Comparison of ENCODE assay signal across 9 cellular contexts in genomic region chr17:81832608-81833159, GRCh38. TPM values are rescaled to one million over a fixed set of nuclear protein-coding genes. Genes with fewer than 3 reads are reported as not detected.
DNase-seq lines count a peak whose midpoint lies in the region; ATAC-seq and TF ChIP-seq lines count a peak whose summit lies in the region.
"Had no signal": no experiment of that assay in that cellular context is flagged by ENCODE, and none has a peak within 500 bp of the region (broad histone marks: within the 10 kb centered on the region; RNA-seq: fewer than 3 reads in every experiment).

No MANE protein-coding gene starts in this region.

- peaks cover 54% of the 10 kb centered on the region for H3K79me2 ChIP-seq in osteoblast (ENCODE audit: insufficient read depth, low read length)

- H3K36me3 ChIP-seq in BLaER1: no peaks in the 10 kb centered on the region
- no peaks in the 10 kb centered on the region for H3K36me3 ChIP-seq in HUES6 (ENCODE audit: control insufficient read depth, insufficient read depth, low read length)
- no peaks in the 10 kb centered on the region for H3K36me3 ChIP-seq in osteoblast (ENCODE audit: insufficient read depth, low read length)
- H3K36me3 ChIP-seq in vagina: no peaks in the 10 kb centered on the region

- peak overlapping the region; percentile 57 for H2AFZ ChIP-seq in osteoblast (ENCODE audit: low read length)

- H3K9me3 ChIP-seq in BLaER1 (no peaks in the 10 kb centered on the region), HUES6 (ENCODE audit: control insufficient read depth, insufficient read depth, low read depth, low read length) (no peaks in the 10 kb centered on the region), osteoblast (ENCODE audit: low read depth, low read length) (no peaks in the 10 kb centered on the region), vagina (no peaks in the 10 kb centered on the region)

- H3K4me1 ChIP-seq in BLaER1: peaks cover 69% of the 10 kb centered on the region
- peaks cover 18% of the 10 kb centered on the region for H3K4me1 ChIP-seq in HUES6 (ENCODE audit: control insufficient read depth, insufficient read depth, low read length)
- H3K4me1 ChIP-seq in osteoblast (ENCODE audit: insufficient read depth, low read length): peaks cover 21% of the 10 kb centered on the region
- peaks cover 56% of the 10 kb centered on the region for H3K4me1 ChIP-seq in vagina

- ATAC-seq in GM19468 (IDR thresholded peaks at IDR 0.05; ENCODE audit: extremely low read depth, unreplicated experiment): peak; percentile 31

- intact Hi-C loops in vagina (cut with DNase I): no loop called here

- H3K27ac ChIP-seq in BLaER1: peak overlapping the region; percentile 91
- H3K27ac ChIP-seq in HUES6 (ENCODE audit: low read depth, low read length): no peak overlapping the region; the same call in 1 of the 2 replicates
- H3K27ac ChIP-seq in osteoblast (ENCODE audit: low read depth, low read length): peak overlapping the region; percentile 82
- H3K27ac ChIP-seq in vagina: peak overlapping the region; percentile 80

- H3K4me3 ChIP-seq in BLaER1 (peak overlapping the region; percentile 91), HUES6 (ENCODE audit: low read depth, low read length) (peak overlapping the region; percentile 74), fibroblast of pulmonary artery (replicated peaks; ENCODE audit: low read depth, low read length) (peak overlapping the region; percentile 72), osteoblast (ENCODE audit: insufficient read depth, low read length) (peak overlapping the region; percentile 84), vagina (peak overlapping the region; percentile 61 to 90)

- H3K27me3 ChIP-seq in BLaER1 (no peaks in the 10 kb centered on the region), HUES6 (ENCODE audit: control insufficient read depth, insufficient read depth, low read length) (no peaks in the 10 kb centered on the region), osteoblast (ENCODE audit: insufficient read depth, low read length) (no peaks in the 10 kb centered on the region), vagina (no peaks in the 10 kb centered on the region)

- no peak for TF ChIP-seq POLR2A in vagina (IDR thresholded peaks at IDR 0.05)

- no peak for TF ChIP-seq CTCF in fibroblast of pulmonary artery (IDR thresholded peaks at IDR 0.05; ENCODE audit: low read length, missing control alignments)
- TF ChIP-seq CTCF in osteoblast (IDR thresholded peaks at IDR 0.05; ENCODE audit: extremely low read depth, low read depth, low read length): no peak
- TF ChIP-seq CTCF in vagina (IDR thresholded peaks at IDR 0.05): no peak

- H3K4me2 ChIP-seq in BLaER1 (peak overlapping the region; percentile 99), osteoblast (ENCODE audit: insufficient read depth, low read length) (peak overlapping the region; percentile 93)

- DNase-seq in activated CD8-positive, alpha-beta memory T cell treated with anti-CD3 and anti-CD28 coated beads, Interleukin-2, amount 50 U/mL, for 4 hours: peak; percentile 54
- DNase-seq in fibroblast of pulmonary artery (ENCODE audit: low read depth) (no peak), osteoblast (ENCODE audit: insufficient read length, low spot score, missing footprints) (peak; percentile 96), vagina (ENCODE audit: extremely low spot score in 2 of 2) (no peak), germinal center (ENCODE audit: low spot score) (no peak)

- H3K9ac ChIP-seq in BLaER1: peak overlapping the region; percentile 91
- H3K9ac ChIP-seq in HUES6 (ENCODE audit: low read length): peak overlapping the region; percentile 58

- H4K20me1 ChIP-seq in BLaER1: peaks cover 6% of the 10 kb centered on the region; the same call in 1 of the 2 replicates
- peaks cover 28% of the 10 kb centered on the region for H4K20me1 ChIP-seq in osteoblast (ENCODE audit: insufficient read depth, low read length)

RNA-seq across cellular contexts. Expression of gene MCRIP1, which starts 0.4 kb away (rescaled TPM):
- total RNA-seq in osteoblast (136 and 163 TPM in 2 replicates), vagina (64.1 TPM)

RNA-seq across cellular contexts. Expression of gene PPP1R27, which starts 2.2 kb away (rescaled TPM):
- total RNA-seq in osteoblast (not detected in 2 replicates), vagina (not detected)

RNA-seq across cellular contexts. Expression of gene P4HB, which starts 27.7 kb away (rescaled TPM):
- total RNA-seq in osteoblast: 1,119 and 1,240 TPM in 2 replicates
- total RNA-seq in vagina: 463 TPM

RNA-seq across cellular contexts. Expression of gene GCGR, which starts 28.7 kb away (rescaled TPM):
- total RNA-seq in osteoblast (under 0.01 TPM in 1 of 2 replicates, not detected in the other), vagina (not detected)
- total RNA-seq: HT1080 had no signal

RNA-seq across cellular contexts. Expression of gene ARHGDIA, which starts 38.5 kb away (rescaled TPM):
- total RNA-seq in osteoblast (120 and 133 TPM in 2 replicates), vagina (120 TPM)

Comparison
In these comparisons a context has a peak if more than half of its experiments do, and no peak if none do; other contexts are left out.
1. DNase-seq: peak in activated CD8-positive, alpha-beta memory T cell treated with anti-CD3 and anti-CD28 coated beads, Interleukin-2, amount 50 U/mL, for 4 hours (single experiment) and osteoblast (single experiment); none in fibroblast of pulmonary artery (single experiment), vagina (0 of 2) and germinal center (single experiment).
2. Peak in every context shown above with its lines, with median percentiles within 50 percentile points of each other: H3K4me3 ChIP-seq.